In genomic region chr15:39781967-39782292, GRCh38 we compare ENCODE assay signal across 9 cellular contexts. TPM values are rescaled to one million over a fixed set of nuclear protein-coding genes. Genes with fewer than 3 reads are reported as not detected.
DNase-seq lines count a peak whose midpoint lies in the region; ATAC-seq and TF ChIP-seq lines count a peak whose summit lies in the region.
"Had no signal": no experiment of that assay in that cellular context is flagged by ENCODE, and none has a peak within 500 bp of the region (broad histone marks: within the 10 kb centered on the region; RNA-seq: fewer than 3 reads in every experiment).

No MANE protein-coding gene starts in this region.

- H3K4me3 ChIP-seq in iPS DF 6.9 (ENCODE audit: low read length): peak overlapping the region; percentile 36; the same call in 1 of the 2 replicates

- ATAC-seq in activated B cell treated with CpG ODN at 0.5 μM for 24 hours (ENCODE audit: low read depth) (no peak), HG03565 (IDR thresholded peaks at IDR 0.05; ENCODE audit: unreplicated experiment) (no peak), GM18858 (IDR thresholded peaks at IDR 0.05; ENCODE audit: unreplicated experiment) (no peak)
- no peak for ATAC-seq in stimulated activated naive CD8-positive, alpha-beta T cell treated with anti-CD3 and anti-CD28 coated beads, Interleukin-15, amount 100 ng/mL, for 72 hours

- no peak overlapping the region for H3K27ac ChIP-seq in iPS DF 6.9 (ENCODE audit: low read length)

- DNase-seq in T-helper 1 cell (no peak), activated B cell treated with CpG ODN at 0.5 μM for 24 hours (no peak), iPS DF 6.9 (ENCODE audit: low read depth, low spot score) (no peak), NCI-H2227 treated with DMSO at 0.1 percent for 48 hours (lab: John Stamatoyannopoulos, UW) (no peak)
- no peak for DNase-seq in stimulated activated naive CD8-positive, alpha-beta T cell treated with anti-CD3 and anti-CD28 coated beads, Interleukin-15, amount 100 ng/mL, for 72 hours

- CTCF ChIA-PET in activated B cell treated with CpG ODN at 0.5 μM for 24 hours (lab: Charles Lee): no interaction called here

- POLR2A ChIA-PET in activated B cell treated with CpG ODN at 0.5 μM for 24 hours (lab: Charles Lee): interaction anchor here (0.8 to 1.9 kb wide), 9 partner anchors 13 to 541 kb away, joined by 3 to 9 read pairs (median 4); partner anchors contain the start of gene EIF2AK4

- H3K36me3 ChIP-seq in iPS DF 6.9 (ENCODE audit: control insufficient read depth, insufficient read depth, low read length): no peaks in the 10 kb centered on the region
- H3K36me3 ChIP-seq: adrenal gland had no signal

- H3K4me1 ChIP-seq in iPS DF 6.9 (ENCODE audit: control insufficient read depth, insufficient read depth, low read length): peaks cover 6% of the 10 kb centered on the region; the same call in 1 of the 2 replicates

- H3K9me3 Mint-ChIP-seq in T-helper 1 cell treated with Interleukin-12 subunit alpha and Interleukin-12 subunit beta and Interleukin-4 antibody, amounts not matched to agents 30 μg/mL and 1 μg/mL, for 36 hours: no peaks in the 10 kb centered on the region
- no peaks in the 10 kb centered on the region for H3K9me3 Mint-ChIP-seq in activated B cell treated with CpG ODN at 0.5 μM for 24 hours
- H3K9me3 Mint-ChIP-seq in stimulated activated naive CD8-positive, alpha-beta T cell treated with anti-CD3 and anti-CD28 coated beads, Interleukin-15, amount 100 ng/mL, for 72 hours: no peaks in the 10 kb centered on the region

- peak overlapping the region; percentile 83 for H3K4me3 Mint-ChIP-seq in T-helper 1 cell treated with Interleukin-12 subunit alpha and Interleukin-12 subunit beta and Interleukin-4 antibody, amounts not matched to agents 30 μg/mL and 1 μg/mL, for 36 hours
- peak overlapping the region; percentile 98 for H3K4me3 Mint-ChIP-seq in activated B cell treated with CpG ODN at 0.5 μM for 24 hours
- H3K4me3 Mint-ChIP-seq in stimulated activated naive CD8-positive, alpha-beta T cell treated with anti-CD3 and anti-CD28 coated beads, Interleukin-15, amount 100 ng/mL, for 72 hours: peak overlapping the region; percentile 66 to 84

- no peaks in the 10 kb centered on the region for H3K9me3 ChIP-seq in iPS DF 6.9 (ENCODE audit: control insufficient read depth, insufficient read depth, low read length)
- H3K9me3 ChIP-seq: adrenal gland had no signal

- no CpG with 5 or more reads among the region's 2 CpGs for WGBS in iPS DF 6.9 (ENCODE audit: insufficient coverage, insufficient read length)

- H3K27me3 ChIP-seq in iPS DF 6.9 (ENCODE audit: control insufficient read depth, insufficient read depth, low read length): no peaks in the 10 kb centered on the region
- H3K27me3 ChIP-seq: adrenal gland had no signal

- peaks cover 26% of the 10 kb centered on the region for H3K4me1 Mint-ChIP-seq in T-helper 1 cell treated with Interleukin-12 subunit alpha and Interleukin-12 subunit beta and Interleukin-4 antibody, amounts not matched to agents 30 μg/mL and 1 μg/mL, for 36 hours (ENCODE audit: low read depth)
- H3K4me1 Mint-ChIP-seq in activated B cell treated with CpG ODN at 0.5 μM for 24 hours: peaks cover 41% of the 10 kb centered on the region
- peaks cover 44% of the 10 kb centered on the region for H3K4me1 Mint-ChIP-seq in stimulated activated naive CD8-positive, alpha-beta T cell treated with anti-CD3 and anti-CD28 coated beads, Interleukin-15, amount 100 ng/mL, for 72 hours

- intact Hi-C loops in activated B cell treated with CpG ODN at 0.5 μM for 24 hours (cut with micrococcal nuclease): loop anchor here (1.0 to 10.0 kb wide), 10 partner anchors 137 to 1330 kb away; partner anchors contain the start of genes BUB1B, EIF2AK4, FAM98B and INAFM2

- H3K27ac Mint-ChIP-seq in T-helper 1 cell treated with Interleukin-12 subunit alpha and Interleukin-12 subunit beta and Interleukin-4 antibody, amounts not matched to agents 30 μg/mL and 1 μg/mL, for 36 hours: peak overlapping the region; percentile 87
- H3K27ac Mint-ChIP-seq in activated B cell treated with CpG ODN at 0.5 μM for 24 hours: peak overlapping the region; percentile 91
- H3K27ac Mint-ChIP-seq in stimulated activated naive CD8-positive, alpha-beta T cell treated with anti-CD3 and anti-CD28 coated beads, Interleukin-15, amount 100 ng/mL, for 72 hours: peak overlapping the region in 1 of 2 donors; percentile 55

- H3K36me3 Mint-ChIP-seq in T-helper 1 cell treated with Interleukin-12 subunit alpha and Interleukin-12 subunit beta and Interleukin-4 antibody, amounts not matched to agents 30 μg/mL and 1 μg/mL, for 36 hours (ENCODE audit: low read depth): peaks cover 2% of the 10 kb centered on the region
- peaks cover 14% of the 10 kb centered on the region for H3K36me3 Mint-ChIP-seq in activated B cell treated with CpG ODN at 0.5 μM for 24 hours (ENCODE audit: low read depth)

- peaks cover 12% of the 10 kb centered on the region for H3K27me3 Mint-ChIP-seq in T-helper 1 cell treated with Interleukin-12 subunit alpha and Interleukin-12 subunit beta and Interleukin-4 antibody, amounts not matched to agents 30 μg/mL and 1 μg/mL, for 36 hours (ENCODE audit: low read depth)
- peaks cover 10% of the 10 kb centered on the region for H3K27me3 Mint-ChIP-seq in activated B cell treated with CpG ODN at 0.5 μM for 24 hours
- no peaks in the 10 kb centered on the region for H3K27me3 Mint-ChIP-seq in stimulated activated naive CD8-positive, alpha-beta T cell treated with anti-CD3 and anti-CD28 coated beads, Interleukin-15, amount 100 ng/mL, for 72 hours

- TF ChIP-seq CTCF in activated B cell treated with CpG ODN at 0.5 μM for 24 hours (IDR thresholded peaks at IDR 0.05): no peak

RNA-seq across cellular contexts. Expression of gene FSIP1, which starts 0.7 kb away (rescaled TPM):
- total RNA-seq in activated B cell treated with CpG ODN at 0.5 μM for 24 hours: 0.32 and 0.53 TPM in 2 replicates
